19 cellular contexts compared by ENCODE assay signal in genomic region chr9:94743035-94743954, GRCh38. TPM values are rescaled to one million over a fixed set of nuclear protein-coding genes. Genes with fewer than 3 reads are reported as not detected.
DNase-seq lines count a peak whose midpoint lies in the region; ATAC-seq, FAIRE-seq and TF ChIP-seq lines count a peak whose summit lies in the region.
"Had no signal": no experiment of that assay in that cellular context is flagged by ENCODE, and none has a peak within 500 bp of the region (broad histone marks: within the 10 kb centered on the region; RNA-seq: fewer than 3 reads in every experiment).

No MANE protein-coding gene starts in this region.

- H3K27ac ChIP-seq in HEK293 (ENCODE audit: extremely low read depth, low read depth, low read length): no peak overlapping the region
- H3K27ac ChIP-seq: gastrocnemius medialis, neural progenitor cell, right atrium auricular region had no signal

- ATAC-seq in left lobe of liver (peak; percentile 93), HG03439 (IDR thresholded peaks at IDR 0.05; ENCODE audit: unreplicated experiment) (no peak), HG03280 (IDR thresholded peaks at IDR 0.05; ENCODE audit: unreplicated experiment) (no peak)
- ATAC-seq: activated CD4-positive, alpha-beta T cell treated with anti-CD3 and anti-CD28 coated beads for 36 hours; activated CD8-positive, alpha-beta memory T cell treated with anti-CD3 and anti-CD28 coated beads, Interleukin-2, amount 10 ng/mL, durations not matched to agents 7 days and 5 days; gastrocnemius medialis had no signal

- no peaks in the 10 kb centered on the region for H3K9me3 ChIP-seq in HEK293 (ENCODE audit: control insufficient read depth, insufficient read depth, low read depth, low read length)
- H3K9me3 ChIP-seq: gastrocnemius medialis, right atrium auricular region, stomach had no signal

- POLR2A ChIA-PET in HEK293 (lab: Yijun Ruan, JAX): no interaction called here

- no peak overlapping the region for H3K4me3 ChIP-seq in HEK293 (ENCODE audit: low read depth, low read length)
- no peak overlapping the region for H3K4me3 ChIP-seq in bronchial epithelial cell (ENCODE audit: low read depth, low read length)
- H3K4me3 ChIP-seq: gastrocnemius medialis, neural progenitor cell, right atrium auricular region, stomach had no signal

- H3K36me3 ChIP-seq in HEK293 (ENCODE audit: control insufficient read depth in 2 of 2, insufficient read depth in 1 of 2, low read length in 2 of 2) (no peaks in the 10 kb centered on the region; a peak in 1 of 3 replicates), bronchial epithelial cell (ENCODE audit: control insufficient read depth, insufficient read depth, low read length) (no peaks in the 10 kb centered on the region)
- H3K36me3 ChIP-seq: gastrocnemius medialis, neural progenitor cell, right atrium auricular region, stomach had no signal

- CTCF ChIA-PET in HEK293 (lab: Yijun Ruan, JAX): no interaction called here

- DNase-seq in bronchial epithelial cell (ENCODE audit: low read depth) (no peak), left lobe of liver (ENCODE audit: low spot score) (peak; percentile 81), pulmonary artery endothelial cell (ENCODE audit: low read depth, low spot score) (peak; percentile 77), OCI-M1 (lab: John Stamatoyannopoulos, UW) (no peak), NCI-H1048 (lab: John Stamatoyannopoulos, UW) (no peak)
- DNase-seq: activated CD4-positive, alpha-beta T cell treated with anti-CD3 and anti-CD28 coated beads for 36 hours; activated CD8-positive, alpha-beta memory T cell treated with anti-CD3 and anti-CD28 coated beads, Interleukin-2, amount 10 ng/mL, durations not matched to agents 7 days and 5 days; activated effector memory CD4-positive, alpha-beta T cell treated with Interleukin-2 at 50 U/mL for 16 hours; CD8-positive, alpha-beta memory T cell; gastrocnemius medialis; NCI-H2081; NCI-H526; stomach; T1000 had no signal

- no peaks in the 10 kb centered on the region for H3K27me3 ChIP-seq in bronchial epithelial cell (ENCODE audit: control insufficient read depth, insufficient read depth, low read length)
- H3K27me3 ChIP-seq: gastrocnemius medialis, neural progenitor cell, right atrium auricular region, stomach had no signal

- TF ChIP-seq CTCF in HEK293 (tag by site-specific recombination; IDR thresholded peaks at IDR 0.05): no peak
- TF ChIP-seq CTCF in bronchial epithelial cell (IDR thresholded peaks at IDR 0.05; ENCODE audit: insufficient read depth, low read length, severe bottlenecking): no peak

- FAIRE-seq in bronchial epithelial cell (lab: Jason Lieb, UNC): peak; percentile 32

- peaks cover 13% of the 10 kb centered on the region; the same call in 1 of the 2 replicates for H3K4me1 ChIP-seq in HEK293 (ENCODE audit: control insufficient read depth, insufficient read depth, low read length)
- H3K4me1 ChIP-seq: neural progenitor cell, right atrium auricular region had no signal

TF ChIP-seq in HEK293, 187 proteins besides CTCF, POLR2A, EP300 and RAD21:
- TF ChIP-seq ZNF513 (tag by site-specific recombination; IDR thresholded peaks at IDR 0.05) (peak; percentile 97), ZNF777 (tag by site-specific recombination; IDR thresholded peaks at IDR 0.05; ENCODE audit: borderline replicate concordance) (no peak)

RNA-seq across cellular contexts. Expression of gene AOPEP, which starts 16.8 kb away (rescaled TPM):
- total RNA-seq in bronchial epithelial cell (75.4 and 91.1 TPM in 2 replicates), left lobe of liver (75.5 TPM), pulmonary artery endothelial cell (19.2 and 36.1 TPM in 2 replicates)

Comparison
In these comparisons a context has a peak if more than half of its experiments do, and no peak if none do; other contexts are left out.
1. DNase-seq: peak in left lobe of liver (single experiment) and pulmonary artery endothelial cell (single experiment); none in bronchial epithelial cell (single experiment), OCI-M1 (single experiment) and NCI-H1048 (single experiment).